ENCODE assay signal across 1 cellular context in the genomic region with DNA sequence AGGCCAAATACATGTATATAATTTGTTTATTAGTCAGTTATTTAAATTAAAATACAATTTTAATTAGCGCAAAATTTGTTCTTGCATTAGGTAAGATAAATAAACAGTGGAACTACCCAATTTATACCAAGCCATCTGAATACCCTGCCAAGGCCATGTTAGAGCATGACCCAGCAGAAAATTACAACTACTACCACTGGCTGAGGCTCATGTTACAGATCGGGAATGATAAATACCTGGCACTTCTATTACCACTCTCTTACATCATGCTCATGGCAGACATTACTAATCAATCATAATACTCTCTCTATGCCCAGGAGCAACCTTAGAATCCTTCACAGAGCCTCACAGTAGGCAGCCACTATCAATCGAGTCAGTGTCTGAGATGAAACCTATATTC.
TF ChIP-seq lines count a peak whose summit lies in the region.

No MANE protein-coding gene starts in this region.

TF ChIP-seq in SK-N-SH treated with all-trans-retinoic acid at 6 μM for 48 hours, 23 proteins besides CTCF, POLR2A, EP300 and RAD21 (continued from another document):
- TF ChIP-seq, protein P1, sequence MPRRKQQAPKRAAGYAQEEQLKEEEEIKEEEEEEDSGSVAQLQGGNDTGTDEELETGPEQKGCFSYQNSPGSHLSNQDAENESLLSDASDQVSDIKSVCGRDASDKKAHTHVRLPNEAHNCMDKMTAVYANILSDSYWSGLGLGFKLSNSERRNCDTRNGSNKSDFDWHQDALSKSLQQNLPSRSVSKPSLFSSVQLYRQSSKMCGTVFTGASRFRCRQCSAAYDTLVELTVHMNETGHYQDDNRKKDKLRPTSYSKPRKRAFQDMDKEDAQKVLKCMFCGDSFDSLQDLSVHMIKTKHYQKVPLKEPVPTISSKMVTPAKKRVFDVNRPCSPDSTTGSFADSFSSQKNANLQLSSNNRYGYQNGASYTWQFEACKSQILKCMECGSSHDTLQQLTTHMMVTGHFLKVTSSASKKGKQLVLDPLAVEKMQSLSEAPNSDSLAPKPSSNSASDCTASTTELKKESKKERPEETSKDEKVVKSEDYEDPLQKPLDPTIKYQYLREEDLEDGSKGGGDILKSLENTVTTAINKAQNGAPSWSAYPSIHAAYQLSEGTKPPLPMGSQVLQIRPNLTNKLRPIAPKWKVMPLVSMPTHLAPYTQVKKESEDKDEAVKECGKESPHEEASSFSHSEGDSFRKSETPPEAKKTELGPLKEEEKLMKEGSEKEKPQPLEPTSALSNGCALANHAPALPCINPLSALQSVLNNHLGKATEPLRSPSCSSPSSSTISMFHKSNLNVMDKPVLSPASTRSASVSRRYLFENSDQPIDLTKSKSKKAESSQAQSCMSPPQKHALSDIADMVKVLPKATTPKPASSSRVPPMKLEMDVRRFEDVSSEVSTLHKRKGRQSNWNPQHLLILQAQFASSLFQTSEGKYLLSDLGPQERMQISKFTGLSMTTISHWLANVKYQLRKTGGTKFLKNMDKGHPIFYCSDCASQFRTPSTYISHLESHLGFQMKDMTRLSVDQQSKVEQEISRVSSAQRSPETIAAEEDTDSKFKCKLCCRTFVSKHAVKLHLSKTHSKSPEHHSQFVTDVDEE (CRISPR knock-in tag; IDR thresholded peaks at IDR 0.05), result no peak
- TF ChIP-seq CSDC2 (CRISPR knock-in tag; IDR thresholded peaks at IDR 0.05), result no peak
- TF ChIP-seq, protein P2, sequence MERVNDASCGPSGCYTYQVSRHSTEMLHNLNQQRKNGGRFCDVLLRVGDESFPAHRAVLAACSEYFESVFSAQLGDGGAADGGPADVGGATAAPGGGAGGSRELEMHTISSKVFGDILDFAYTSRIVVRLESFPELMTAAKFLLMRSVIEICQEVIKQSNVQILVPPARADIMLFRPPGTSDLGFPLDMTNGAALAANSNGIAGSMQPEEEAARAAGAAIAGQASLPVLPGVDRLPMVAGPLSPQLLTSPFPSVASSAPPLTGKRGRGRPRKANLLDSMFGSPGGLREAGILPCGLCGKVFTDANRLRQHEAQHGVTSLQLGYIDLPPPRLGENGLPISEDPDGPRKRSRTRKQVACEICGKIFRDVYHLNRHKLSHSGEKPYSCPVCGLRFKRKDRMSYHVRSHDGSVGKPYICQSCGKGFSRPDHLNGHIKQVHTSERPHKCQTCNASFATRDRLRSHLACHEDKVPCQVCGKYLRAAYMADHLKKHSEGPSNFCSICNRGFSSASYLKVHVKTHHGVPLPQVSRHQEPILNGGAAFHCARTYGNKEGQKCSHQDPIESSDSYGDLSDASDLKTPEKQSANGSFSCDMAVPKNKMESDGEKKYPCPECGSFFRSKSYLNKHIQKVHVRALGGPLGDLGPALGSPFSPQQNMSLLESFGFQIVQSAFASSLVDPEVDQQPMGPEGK (CRISPR knock-in tag; IDR thresholded peaks at IDR 0.05; ENCODE audit: borderline replicate concordance), result no peak
- no peak for TF ChIP-seq SNAI2 (CRISPR knock-in tag; IDR thresholded peaks at IDR 0.05)
- no peak for TF ChIP-seq PPARA (CRISPR knock-in tag; IDR thresholded peaks at IDR 0.05; ENCODE audit: borderline replicate concordance)
- TF ChIP-seq, protein P3, sequence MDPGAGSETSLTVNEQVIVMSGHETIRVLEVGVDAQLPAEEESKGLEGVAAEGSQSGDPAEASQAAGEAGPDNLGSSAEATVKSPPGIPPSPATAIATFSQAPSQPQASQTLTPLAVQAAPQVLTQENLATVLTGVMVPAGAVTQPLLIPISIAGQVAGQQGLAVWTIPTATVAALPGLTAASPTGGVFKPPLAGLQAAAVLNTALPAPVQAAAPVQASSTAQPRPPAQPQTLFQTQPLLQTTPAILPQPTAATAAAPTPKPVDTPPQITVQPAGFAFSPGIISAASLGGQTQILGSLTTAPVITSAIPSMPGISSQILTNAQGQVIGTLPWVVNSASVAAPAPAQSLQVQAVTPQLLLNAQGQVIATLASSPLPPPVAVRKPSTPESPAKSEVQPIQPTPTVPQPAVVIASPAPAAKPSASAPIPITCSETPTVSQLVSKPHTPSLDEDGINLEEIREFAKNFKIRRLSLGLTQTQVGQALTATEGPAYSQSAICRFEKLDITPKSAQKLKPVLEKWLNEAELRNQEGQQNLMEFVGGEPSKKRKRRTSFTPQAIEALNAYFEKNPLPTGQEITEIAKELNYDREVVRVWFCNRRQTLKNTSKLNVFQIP (CRISPR knock-in tag; IDR thresholded peaks at IDR 0.05; ENCODE audit: borderline replicate concordance, low read depth), result no peak
- TF ChIP-seq, protein P4, sequence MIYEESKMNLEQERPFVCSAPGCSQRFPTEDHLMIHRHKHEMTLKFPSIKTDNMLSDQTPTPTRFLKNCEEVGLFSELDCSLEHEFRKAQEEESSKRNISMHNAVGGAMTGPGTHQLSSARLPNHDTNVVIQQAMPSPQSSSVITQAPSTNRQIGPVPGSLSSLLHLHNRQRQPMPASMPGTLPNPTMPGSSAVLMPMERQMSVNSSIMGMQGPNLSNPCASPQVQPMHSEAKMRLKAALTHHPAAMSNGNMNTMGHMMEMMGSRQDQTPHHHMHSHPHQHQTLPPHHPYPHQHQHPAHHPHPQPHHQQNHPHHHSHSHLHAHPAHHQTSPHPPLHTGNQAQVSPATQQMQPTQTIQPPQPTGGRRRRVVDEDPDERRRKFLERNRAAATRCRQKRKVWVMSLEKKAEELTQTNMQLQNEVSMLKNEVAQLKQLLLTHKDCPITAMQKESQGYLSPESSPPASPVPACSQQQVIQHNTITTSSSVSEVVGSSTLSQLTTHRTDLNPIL (CRISPR knock-in tag; IDR thresholded peaks at IDR 0.05; ENCODE audit: low read depth), result no peak
- no peak for TF ChIP-seq GLIS3 (CRISPR knock-in tag; IDR thresholded peaks at IDR 0.05)
